ENCODE assay signal across 17 cellular contexts in the genomic region with DNA sequence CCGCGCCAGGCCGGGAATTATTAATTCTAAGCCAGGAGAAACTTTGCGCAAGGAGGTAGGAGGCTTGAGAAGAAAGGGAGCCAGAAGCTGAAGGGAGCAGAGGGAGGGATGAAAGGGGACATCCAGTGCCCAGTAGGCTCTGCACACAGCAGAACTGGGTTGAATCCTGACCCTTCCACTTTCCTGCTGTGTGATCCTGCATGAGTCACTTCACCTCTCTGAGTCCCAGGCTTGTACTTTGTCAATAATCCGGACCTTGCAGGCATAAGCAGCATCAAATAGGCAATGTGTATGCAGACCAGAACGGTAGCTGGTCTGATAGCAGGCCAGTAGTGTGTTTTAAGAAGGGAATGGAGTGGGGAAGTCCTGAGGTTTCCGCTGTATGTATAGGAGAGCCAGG. TPM values are rescaled to one million over a fixed set of nuclear protein-coding genes. Genes with fewer than 3 reads are reported as not detected.
DNase-seq lines count a peak whose midpoint lies in the region; ATAC-seq and TF ChIP-seq lines count a peak whose summit lies in the region.
"Had no signal": no experiment of that assay in that cellular context is flagged by ENCODE, and none has a peak within 500 bp of the region (broad histone marks: within the 10 kb centered on the region; RNA-seq: fewer than 3 reads in every experiment).

No MANE protein-coding gene starts in this region.

- intact Hi-C loops in Calu3 (cut with micrococcal nuclease; ENCODE audit: unreplicated experiment): no loop called here
- intact Hi-C loops in activated T-helper 1 cell treated with anti-CD3 and anti-CD28 coated beads, Interleukin-12 subunit alpha, Interleukin-12 subunit beta, Interleukin-2, Interleukin-4 antibody, amounts not matched to agents 30 ng/mL and 10 ng/mL and 1 ng/mL, durations not matched to agents 14 hours and 24 hours and 36 hours (cut with micrococcal nuclease): loop anchor here (5.0 to 10.0 kb wide), 2 partner anchors 222 to 644 kb away; a partner anchor contains a TSS

- peak overlapping the region; percentile 35 for H3K4me3 Mint-ChIP-seq in T-helper 2 cell treated with Interferon-gamma antibody and Interleukin-4, amounts not matched to agents 5 μg/mL and 100 μg/mL, for 36 hours
- H3K4me3 Mint-ChIP-seq in Calu3 (ENCODE audit: low read depth, unreplicated experiment) (peak overlapping the region; percentile 92), nephron (peak overlapping the region; percentile 68 to 94 (median 71))
- H3K4me3 Mint-ChIP-seq in activated T-helper 1 cell treated with anti-CD3 and anti-CD28 coated beads, Interleukin-12 subunit alpha, Interleukin-12 subunit beta, Interleukin-2, Interleukin-4 antibody, amounts not matched to agents 30 ng/mL and 10 ng/mL and 1 ng/mL, durations not matched to agents 14 hours and 24 hours and 36 hours: peak overlapping the region; percentile 57

- H3K36me3 Mint-ChIP-seq in T-helper 2 cell treated with Interferon-gamma antibody and Interleukin-4, amounts not matched to agents 5 μg/mL and 100 μg/mL, for 36 hours (ENCODE audit: low read depth): peaks cover 4% of the 10 kb centered on the region
- H3K36me3 Mint-ChIP-seq in Calu3 (ENCODE audit: insufficient read depth, unreplicated experiment) (peaks cover 36% of the 10 kb centered on the region), nephron (ENCODE audit: low read depth) (no peaks in the 10 kb centered on the region)
- peaks cover under 1% of the 10 kb centered on the region for H3K36me3 Mint-ChIP-seq in activated T-helper 1 cell treated with anti-CD3 and anti-CD28 coated beads, Interleukin-12 subunit alpha, Interleukin-12 subunit beta, Interleukin-2, Interleukin-4 antibody, amounts not matched to agents 30 ng/mL and 10 ng/mL and 1 ng/mL, durations not matched to agents 14 hours and 24 hours and 36 hours (ENCODE audit: low read depth)
- H3K36me3 Mint-ChIP-seq: activated CD8-positive, alpha-beta memory T cell treated with anti-CD3 and anti-CD28 coated beads, Interleukin-2, amount 10 ng/mL, durations not matched to agents 7 days and 5 days had no signal

- no peaks in the 10 kb centered on the region for H3K9me3 Mint-ChIP-seq in T-helper 2 cell treated with Interferon-gamma antibody and Interleukin-4, amounts not matched to agents 5 μg/mL and 100 μg/mL, for 36 hours
- no peaks in the 10 kb centered on the region for H3K9me3 Mint-ChIP-seq in Calu3 (ENCODE audit: low read depth, unreplicated experiment)
- no peaks in the 10 kb centered on the region for H3K9me3 Mint-ChIP-seq in activated T-helper 1 cell treated with anti-CD3 and anti-CD28 coated beads, Interleukin-12 subunit alpha, Interleukin-12 subunit beta, Interleukin-2, Interleukin-4 antibody, amounts not matched to agents 30 ng/mL and 10 ng/mL and 1 ng/mL, durations not matched to agents 14 hours and 24 hours and 36 hours
- no peaks in the 10 kb centered on the region for H3K9me3 Mint-ChIP-seq in nephron

- ATAC-seq in GM21423 (IDR thresholded peaks at IDR 0.05; ENCODE audit: unreplicated experiment): no peak
- ATAC-seq: activated CD8-positive, alpha-beta memory T cell treated with anti-CD3 and anti-CD28 coated beads, Interleukin-2, amount 10 ng/mL, durations not matched to agents 7 days and 5 days; body of pancreas had no signal

- DNase-seq in T-helper 2 cell treated with Interferon-gamma antibody and Interleukin-4, amounts not matched to agents 5 μg/mL and 100 μg/mL, for 36 hours (ENCODE audit: low spot score): no peak
- DNase-seq in T-helper 2 cell: no peak
- DNase-seq in Calu3: no peak
- DNase-seq in activated T-helper 1 cell treated with anti-CD3 and anti-CD28 coated beads, Interleukin-12 subunit alpha, Interleukin-12 subunit beta, Interleukin-2, Interleukin-4 antibody, amounts not matched to agents 30 ng/mL and 10 ng/mL and 1 ng/mL, durations not matched to agents 14 hours and 24 hours and 36 hours (ENCODE audit: low spot score): no peak
- no peak for DNase-seq in pons (ENCODE audit: low spot score)
- no peak for DNase-seq in OCI-M2 (lab: John Stamatoyannopoulos, UW; ENCODE audit: unreplicated experiment)
- DNase-seq: activated CD8-positive, alpha-beta memory T cell treated with anti-CD3 and anti-CD28 coated beads, Interleukin-2, amount 10 ng/mL, durations not matched to agents 7 days and 5 days; activated naive CD4-positive, alpha-beta T cell treated with Interleukin-2 at 50 U/mL for 16 hours; DMS153; lower lobe of right lung; NCI-H1436; NCI-H2171 treated with DMSO at 0.1 percent for 48 hours; NCI-H82; stimulated activated CD8-positive, alpha-beta memory T cell treated with anti-CD3 and anti-CD28 coated beads, Interleukin-4, amount 100 ng/mL, for 48 hours had no signal

- TF ChIP-seq CTCF in Calu3 (IDR thresholded peaks at IDR 0.05; ENCODE audit: unreplicated experiment): no peak
- TF ChIP-seq CTCF in nephron (IDR thresholded peaks at IDR 0.05; ENCODE audit: unreplicated experiment in 3 of 3): no peak

- CTCF ChIA-PET in Calu3 (lab: Charles Lee): no interaction called here

- TSS peak; percentile 13 for BruUV-seq in Calu3 (replicated peaks; lab: Mats Ljungman, UMichigan)

- H3K27ac Mint-ChIP-seq in T-helper 2 cell treated with Interferon-gamma antibody and Interleukin-4, amounts not matched to agents 5 μg/mL and 100 μg/mL, for 36 hours: no peak overlapping the region
- no peak overlapping the region for H3K27ac Mint-ChIP-seq in Calu3 (ENCODE audit: unreplicated experiment)
- H3K27ac Mint-ChIP-seq in activated T-helper 1 cell treated with anti-CD3 and anti-CD28 coated beads, Interleukin-12 subunit alpha, Interleukin-12 subunit beta, Interleukin-2, Interleukin-4 antibody, amounts not matched to agents 30 ng/mL and 10 ng/mL and 1 ng/mL, durations not matched to agents 14 hours and 24 hours and 36 hours: peak overlapping the region; percentile 29
- H3K27ac Mint-ChIP-seq in nephron: no peak overlapping the region
- H3K27ac Mint-ChIP-seq: activated CD8-positive, alpha-beta memory T cell treated with anti-CD3 and anti-CD28 coated beads, Interleukin-2, amount 10 ng/mL, durations not matched to agents 7 days and 5 days had no signal

- H3K27me3 Mint-ChIP-seq in T-helper 2 cell treated with Interferon-gamma antibody and Interleukin-4, amounts not matched to agents 5 μg/mL and 100 μg/mL, for 36 hours (ENCODE audit: low read depth): no peaks in the 10 kb centered on the region
- H3K27me3 Mint-ChIP-seq in Calu3 (ENCODE audit: unreplicated experiment): no peaks in the 10 kb centered on the region
- H3K27me3 Mint-ChIP-seq in activated T-helper 1 cell treated with anti-CD3 and anti-CD28 coated beads, Interleukin-12 subunit alpha, Interleukin-12 subunit beta, Interleukin-2, Interleukin-4 antibody, amounts not matched to agents 30 ng/mL and 10 ng/mL and 1 ng/mL, durations not matched to agents 14 hours and 24 hours and 36 hours (ENCODE audit: insufficient read depth): no peaks in the 10 kb centered on the region
- H3K27me3 Mint-ChIP-seq in nephron (ENCODE audit: low read depth): peaks cover 33% of the 10 kb centered on the region
- H3K27me3 Mint-ChIP-seq: activated CD8-positive, alpha-beta memory T cell treated with anti-CD3 and anti-CD28 coated beads, Interleukin-2, amount 10 ng/mL, durations not matched to agents 7 days and 5 days had no signal

- H3K4me1 Mint-ChIP-seq in T-helper 2 cell treated with Interferon-gamma antibody and Interleukin-4, amounts not matched to agents 5 μg/mL and 100 μg/mL, for 36 hours (ENCODE audit: low read depth): peaks cover 30% of the 10 kb centered on the region
- H3K4me1 Mint-ChIP-seq in Calu3 (ENCODE audit: low read depth, unreplicated experiment) (peaks cover 27% of the 10 kb centered on the region), nephron (peaks cover 21% of the 10 kb centered on the region)
- peaks cover 47% of the 10 kb centered on the region for H3K4me1 Mint-ChIP-seq in activated T-helper 1 cell treated with anti-CD3 and anti-CD28 coated beads, Interleukin-12 subunit alpha, Interleukin-12 subunit beta, Interleukin-2, Interleukin-4 antibody, amounts not matched to agents 30 ng/mL and 10 ng/mL and 1 ng/mL, durations not matched to agents 14 hours and 24 hours and 36 hours (ENCODE audit: low read depth)

RNA-seq across cellular contexts. Expression of a gene that starts 25.5 kb away (rescaled TPM):
- total RNA-seq in Calu3 (2022): 40.7 and 46.2 TPM in 2 replicates
- 70.0 and 74.9 TPM in 2 replicates for total RNA-seq in activated T-helper 1 cell treated with anti-CD3 and anti-CD28 coated beads, Interleukin-12 subunit alpha, Interleukin-12 subunit beta, Interleukin-2, Interleukin-4 antibody, amounts not matched to agents 30 ng/mL and 10 ng/mL and 1 ng/mL, durations not matched to agents 14 hours and 24 hours and 36 hours

Comparison
In these comparisons a context has a peak if more than half of its experiments do, and no peak if none do; other contexts are left out.
1. H3K4me3 Mint-ChIP-seq: peak in every context shown above with its lines; median percentile 92 in Calu3; 71 in nephron; 57 in activated T-helper 1 cell treated with anti-CD3 and anti-CD28 coated beads, Interleukin-12 subunit alpha, Interleukin-12 subunit beta, Interleukin-2, Interleukin-4 antibody, amounts not matched to agents 30 ng/mL and 10 ng/mL and 1 ng/mL, durations not matched to agents 14 hours and 24 hours and 36 hours; 35 in T-helper 2 cell treated with Interferon-gamma antibody and Interleukin-4, amounts not matched to agents 5 μg/mL and 100 μg/mL, for 36 hours.